Comparison of ENCODE assay signal across 1 cellular context in the genomic region with DNA sequence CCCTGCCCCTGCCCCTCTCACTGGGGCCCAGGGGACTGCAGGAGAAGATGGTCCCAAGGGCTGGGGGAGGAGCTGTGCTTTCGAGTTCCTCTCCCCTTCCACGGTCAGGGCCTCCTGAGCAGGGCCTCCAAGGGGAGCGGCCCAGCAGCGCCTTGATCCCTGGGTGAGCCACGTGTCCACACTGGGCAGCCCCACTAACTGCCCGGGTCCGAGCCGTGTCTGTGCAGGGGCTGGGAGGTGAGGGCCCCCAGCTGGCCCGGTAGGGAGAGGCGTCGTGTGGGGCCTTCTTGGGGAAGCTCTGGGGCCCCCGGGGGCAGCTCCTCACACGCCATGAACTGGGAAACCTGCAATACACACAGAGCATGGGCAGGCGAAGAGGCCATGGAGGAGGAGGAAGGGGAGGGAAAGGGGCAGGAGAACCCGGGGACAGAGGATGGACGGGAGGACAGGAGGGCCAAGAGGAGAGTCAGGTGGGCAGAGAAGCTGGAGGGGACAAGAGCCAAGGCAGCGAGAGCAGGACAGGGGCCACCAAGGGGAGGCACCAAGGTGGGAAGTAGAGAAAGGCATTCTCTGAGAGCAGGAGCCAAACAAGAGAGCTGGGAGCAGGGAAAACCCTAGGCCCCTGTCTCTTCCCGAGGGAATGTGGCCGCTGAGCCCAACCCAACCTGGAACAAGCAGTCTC.
TF ChIP-seq lines count a peak whose summit lies in the region.

No MANE protein-coding gene starts in this region.

TF ChIP-seq in H1, 55 proteins besides CTCF, POLR2A, EP300 and RAD21:
- TF ChIP-seq SIN3A (conservative IDR thresholded peaks at IDR 0.05 in 1 of 2, IDR thresholded peaks at IDR 0.05 in 1 of 2; ENCODE audit: low read depth in 1 of 2, low read length in 2 of 2) (no peak), SIX5 (IDR thresholded peaks at IDR 0.05; ENCODE audit: low read depth, low read length) (no peak), CBX5 (IDR thresholded peaks at IDR 0.05; ENCODE audit: low read depth, low read length) (no peak), YY1 (IDR thresholded peaks at IDR 0.05; ENCODE audit: low read depth, low read length) (no peak), SRF (IDR thresholded peaks at IDR 0.05; ENCODE audit: low read depth, low read length) (no peak), TBP (IDR thresholded peaks at IDR 0.05; ENCODE audit: low read depth, low read length) (no peak), KDM5A (IDR thresholded peaks at IDR 0.05; ENCODE audit: low read length) (no peak), JUN (IDR thresholded peaks at IDR 0.05; ENCODE audit: low read depth, low read length) (no peak), ZNF274 (IDR thresholded peaks at IDR 0.05; ENCODE audit: borderline replicate concordance, extremely low read depth, low read length) (no peak), HDAC6 (IDR thresholded peaks at IDR 0.05; ENCODE audit: low read depth, low read length) (no peak), CHD7 (IDR thresholded peaks at IDR 0.05; ENCODE audit: insufficient replicate concordance, low read length) (no peak), PHF8 (conservative IDR thresholded peaks at IDR 0.05; ENCODE audit: low read depth, low read length) (no peak), EZH2 (IDR thresholded peaks at IDR 0.05; ENCODE audit: low read depth, low read length, severe bottlenecking) (no peak), GTF2F1 (IDR thresholded peaks at IDR 0.05; ENCODE audit: borderline replicate concordance, low read depth, low read length) (no peak)
TF ChIP-seq in H1: peak in this region for 0.
